In genomic region chr6:89353118-89353556, GRCh38 we compare ENCODE assay signal across 8 cellular contexts. TPM values are rescaled to one million over a fixed set of nuclear protein-coding genes. Genes with fewer than 3 reads are reported as not detected.
A peak's percentile ranks its signal among the peaks of the same experiment; 100 is the strongest.
DNase-seq lines count a peak whose midpoint lies in the region; ATAC-seq and TF ChIP-seq lines count a peak whose summit lies in the region.

No MANE protein-coding gene starts in this region.

- no peaks in the 10 kb centered on the region for H3K9me3 Mint-ChIP-seq in CD4-positive, alpha-beta T cell
- no peaks in the 10 kb centered on the region for H3K9me3 Mint-ChIP-seq in neural crest cell

- H3K4me1 ChIP-seq in Peyer's patch = peaks cover 0 to 32% (median 11%) of the 10 kb centered on the region in 4 donors

- peaks cover 70% of the 10 kb centered on the region for H3K4me1 Mint-ChIP-seq in CD4-positive, alpha-beta T cell (ENCODE audit: low read depth)
- H3K4me1 Mint-ChIP-seq in neural crest cell = peaks cover 48% of the 10 kb centered on the region

- peaks cover 14% of the 10 kb centered on the region for H3K36me3 Mint-ChIP-seq in CD4-positive, alpha-beta T cell (ENCODE audit: low read depth)
- H3K36me3 Mint-ChIP-seq in neural crest cell (ENCODE audit: low read depth) = no peaks in the 10 kb centered on the region

- no peaks in the 10 kb centered on the region for H3K9me3 ChIP-seq in CD4-positive, alpha-beta T cell (ENCODE audit: control insufficient read depth, low read length)
- H3K9me3 ChIP-seq in Peyer's patch = no peaks in the 10 kb centered on the region

- no peak for TF ChIP-seq CTCF in CD4-positive, alpha-beta T cell (IDR thresholded peaks at IDR 0.05)
- TF ChIP-seq CTCF in Peyer's patch (IDR thresholded peaks at IDR 0.05) = no peak
- TF ChIP-seq CTCF in epithelial cell of esophagus (IDR thresholded peaks at IDR 0.05; ENCODE audit: insufficient read depth, low read depth, low read length, missing control alignments) = no peak
- no peak for TF ChIP-seq CTCF in neural crest cell (conservative IDR thresholded peaks at IDR 0.05)

- no peaks in the 10 kb centered on the region for H3K36me3 ChIP-seq in Peyer's patch

- peak overlapping the region; percentile 88 for H3K4me3 Mint-ChIP-seq in CD4-positive, alpha-beta T cell
- peak overlapping the region; percentile 90 for H3K4me3 Mint-ChIP-seq in neural crest cell

- peak overlapping the region; percentile 85 for H3K27ac Mint-ChIP-seq in CD4-positive, alpha-beta T cell
- H3K27ac Mint-ChIP-seq in neural crest cell (ENCODE audit: unreplicated experiment) = peak overlapping the region; percentile 94

- H3K27me3 Mint-ChIP-seq in CD4-positive, alpha-beta T cell = no peaks in the 10 kb centered on the region
- peaks cover 3% of the 10 kb centered on the region for H3K27me3 Mint-ChIP-seq in neural crest cell (ENCODE audit: low read depth)

- peak overlapping the region; percentile 71 for H3K27ac ChIP-seq in CD4-positive, alpha-beta T cell (ENCODE audit: low read depth, low read length)
- peak overlapping the region; percentile 95 to 99 (median 98) for H3K27ac ChIP-seq in Peyer's patch

- POLR2A ChIA-PET in CD4-positive, alpha-beta T cell (lab: Charles Lee) = interaction anchor here (1.1 to 5.2 kb wide), 7 partner anchors 19 to 390 kb away, joined by 3 to 95 read pairs (median 13); partner anchors contain the start of genes LYRM2, PM20D2, PNRC1 and RNGTT

- no peak for TF ChIP-seq POLR2A in Peyer's patch (IDR thresholded peaks at IDR 0.05)

- ATAC-seq in CD4-positive, alpha-beta T cell (ENCODE audit: poor library complexity) = peak; percentile 18
- ATAC-seq in left colon (no peak), GM21390 (IDR thresholded peaks at IDR 0.05; ENCODE audit: unreplicated experiment) (no peak)

- intact Hi-C loops in CD4-positive, alpha-beta T cell (cut with DNase I, micrococcal nuclease) = loop anchor here (5.0 to 10.0 kb wide), 8 partner anchors 56 to 1232 kb away; partner anchors contain the start of genes PNRC1 (in 2 of the 2), RNGTT (in 2 of the 2), CASP8AP2 (in 1 of the 2) and MAP3K7 (in 1 of the 2)
- intact Hi-C loops in left colon (cut with DNase I, micrococcal nuclease) = no loop called here

- H3K4me3 ChIP-seq in Peyer's patch = peak overlapping the region; percentile 68 to 98 (median 84)
- H3K4me3 ChIP-seq in epithelial cell of esophagus (ENCODE audit: low read length) = peak overlapping the region; percentile 74

- DNase-seq in CD4-positive, alpha-beta T cell = peak in 2 of 10 experiments; percentile 11 to 19
- DNase-seq in Peyer's patch (no peak), epithelial cell of esophagus (ENCODE audit: low read depth) (no peak), neural crest cell (ENCODE audit: low read depth, low spot score) (no peak), glomerular visceral epithelial cell (ENCODE audit: extremely low spot score) (no peak), left colon (no peak), NCI-H446 (lab: John Stamatoyannopoulos, UW) (no peak)

- H3K27me3 ChIP-seq in CD4-positive, alpha-beta T cell (ENCODE audit: control insufficient read depth, insufficient read depth, low read length) = no peaks in the 10 kb centered on the region
- no peaks in the 10 kb centered on the region for H3K27me3 ChIP-seq in Peyer's patch

- CTCF ChIA-PET in CD4-positive, alpha-beta T cell (lab: Charles Lee) = interaction anchor here (1.9 kb wide), 1 partner anchor 19 kb away, joined by 10 read pairs; no protein-coding TSS in a partner anchor

RNA-seq across cellular contexts. Expression of gene UBE2J1, which starts 0.6 kb away (rescaled TPM):
- 10 to 100 TPM; 34.7 to 34.9 TPM for total RNA-seq in CD4-positive, alpha-beta T cell
- total RNA-seq in Peyer's patch (10 to 100 TPM; 35.0 to 57.8 (median 44.7) TPM), neural crest cell (34.1 and 36.8 TPM in 2 replicates), left colon (10 to 100 TPM; 49.4 to 58.5 TPM)

RNA-seq across cellular contexts. Expression of gene GABRR2, which starts 38.0 kb away (rescaled TPM):
- total RNA-seq in CD4-positive, alpha-beta T cell = under 1 TPM; 0.47 to 0.49 TPM
- total RNA-seq in Peyer's patch (1 to 10 TPM in 3 of 4 donors, under 1 TPM in 1; 0.70 to 6.6 (median 2.1) TPM), neural crest cell (0.34 and 0.51 TPM in 2 replicates), left colon (under 1 TPM; 0.55 to 0.75 TPM)

RNA-seq across cellular contexts. Expression of gene RRAGD, which starts 58.9 kb away (rescaled TPM):
- total RNA-seq in CD4-positive, alpha-beta T cell = 10 to 100 TPM in 1 of 2 experiments, 1 to 10 TPM in 1; 9.0 to 10.2 TPM
- total RNA-seq in Peyer's patch = 1 to 10 TPM in 2 of 4 donors, under 1 TPM in 2; 0.53 to 5.0 (median 2.9) TPM
- 12.8 and 14.0 TPM in 2 replicates for total RNA-seq in neural crest cell
- 1 to 10 TPM; 1.4 to 5.9 TPM for total RNA-seq in left colon

Comparison
In these comparisons a context has a peak if more than half of its experiments do, and no peak if none do; other contexts are left out.
1. intact Hi-C loops: an anchor here in CD4-positive, alpha-beta T cell (5.0 to 10.0 kb wide); none called in left colon.